Comparison of ENCODE assay signal across 9 cellular contexts in genomic region chr1:38527373-38527966, GRCh38.
A peak's percentile ranks its signal among the peaks of the same experiment; 100 is the strongest.
DNase-seq lines count a peak whose midpoint lies in the region; ATAC-seq, FAIRE-seq and TF ChIP-seq lines count a peak whose summit lies in the region.
"Had no signal": no experiment of that assay in that cellular context is flagged by ENCODE, and none has a peak within 500 bp of the region (broad histone marks: within the 10 kb centered on the region; RNA-seq: fewer than 3 reads in every experiment).

No MANE protein-coding gene starts in this region.

- ATAC-seq in A549 (peak in 1 of 2 experiments; percentile 64; a peak in 2 of 6 replicates), GM19452 (IDR thresholded peaks at IDR 0.05; ENCODE audit: unreplicated experiment) (peak; percentile 97), HG03439 (IDR thresholded peaks at IDR 0.05; ENCODE audit: unreplicated experiment) (peak; percentile 85)

- TF ChIP-seq POLR2A in A549 (IDR thresholded peaks at IDR 0.05; ENCODE audit: low read length): no peak

- H3K27ac ChIP-seq in A549 (no peak overlapping the region), parathyroid adenoma (no peak overlapping the region)

- no peaks in the 10 kb centered on the region for H3K36me3 Mint-ChIP-seq in endothelial cell (ENCODE audit: low read depth, unreplicated experiment)

- no peaks in the 10 kb centered on the region for H3K27me3 Mint-ChIP-seq in endothelial cell (ENCODE audit: unreplicated experiment)

- no peak for FAIRE-seq in A549 (lab: Jason Lieb, UNC)

- TF ChIP-seq EP300 in A549 (IDR thresholded peaks at IDR 0.05): no peak

- H3K9me3 Mint-ChIP-seq in endothelial cell (ENCODE audit: unreplicated experiment): no peaks in the 10 kb centered on the region

- H3K9ac ChIP-seq in parathyroid adenoma: no peak overlapping the region

- no peaks in the 10 kb centered on the region for H3K36me3 ChIP-seq in parathyroid adenoma (ENCODE audit: control insufficient read depth, insufficient read depth, low read length)

- H3K9me3 ChIP-seq in A549 (peaks cover 3% of the 10 kb centered on the region; the same call in 1 of the 3 replicates), parathyroid adenoma (ENCODE audit: control insufficient read depth, low read length) (no peaks in the 10 kb centered on the region)
- H3K9me3 ChIP-seq: Caco-2 had no signal

- H3K27me3 ChIP-seq in parathyroid adenoma (ENCODE audit: control insufficient read depth, insufficient read depth, low read length): no peaks in the 10 kb centered on the region

- no peak for DNase-seq in A549 (ENCODE audit: low read depth in 1 of 2, low spot score in 1 of 2)
- DNase-seq in activated CD8-positive, alpha-beta memory T cell treated with anti-CD3 and anti-CD28 coated beads, Interleukin-2, amount 50 U/mL, for 48 hours: peak; percentile 64
- no peak for DNase-seq in Kasumi-1 (lab: John Stamatoyannopoulos, UW)
- DNase-seq in endothelial cell (ENCODE audit: low spot score): no peak
- DNase-seq in GDM1 (lab: John Stamatoyannopoulos, UW): no peak

- POLR2A ChIA-PET in A549 (lab: Yijun Ruan, JAX): no interaction called here

- CTCF ChIA-PET in A549 (lab: Yijun Ruan, JAX): interaction anchor here (0.7 to 1.2 kb wide), 2 partner anchors 15 to 56 kb away, joined by 3 to 4 read pairs; no protein-coding TSS in a partner anchor

- H3K4me3 Mint-ChIP-seq in endothelial cell (ENCODE audit: unreplicated experiment): no peak overlapping the region

- H3K4me2 ChIP-seq in A549: 0 out of 3 replicates have a peak overlapping the region, but pooled peaks have one; percentile 25
- H3K4me2 ChIP-seq in parathyroid adenoma (ENCODE audit: low read length): peak overlapping the region; percentile 57

- H3K79me2 ChIP-seq in parathyroid adenoma: no peaks in the 10 kb centered on the region

- WGBS in A549 (ENCODE audit: missing lambda C conversion rate): 0% methylated on average over 6 of the region's 6 CpGs

- H3K4me3 ChIP-seq in A549: no peak overlapping the region
- H3K4me3 ChIP-seq in parathyroid adenoma (ENCODE audit: low read depth, low read length): no peak overlapping the region

- no peak for TF ChIP-seq RAD21 in A549 (conservative IDR thresholded peaks at IDR 0.05 in 1 of 2, IDR thresholded peaks at IDR 0.05 in 1 of 2)

- H3K4me1 ChIP-seq in A549 (no peaks in the 10 kb centered on the region), parathyroid adenoma (no peaks in the 10 kb centered on the region)
- H3K4me1 ChIP-seq: Caco-2 had no signal

- no peak overlapping the region for H3K27ac Mint-ChIP-seq in endothelial cell (ENCODE audit: unreplicated experiment)

- H3K4me1 Mint-ChIP-seq in endothelial cell (ENCODE audit: unreplicated experiment): no peaks in the 10 kb centered on the region

- no peak overlapping the region for H2AFZ ChIP-seq in parathyroid adenoma

- no peak for TF ChIP-seq CTCF in A549 (IDR thresholded peaks at IDR 0.05)
- TF ChIP-seq CTCF in parathyroid adenoma (IDR thresholded peaks at IDR 0.05): no peak
- no peak for TF ChIP-seq CTCF in endothelial cell (IDR thresholded peaks at IDR 0.05; ENCODE audit: unreplicated experiment)

TF ChIP-seq in A549, 52 proteins besides CTCF, POLR2A, EP300 and RAD21:
- no peak for TF ChIP-seq ELK1 (IDR thresholded peaks at IDR 0.05; ENCODE audit: low read depth, low read length)
- no peak for TF ChIP-seq MAFK (IDR thresholded peaks at IDR 0.05; ENCODE audit: partially characterized antibody)
- TF ChIP-seq HOXB13 (CRISPR knock-in tag; IDR thresholded peaks at IDR 0.05; ENCODE audit: low read depth): no peak
- TF ChIP-seq CHD2 (IDR thresholded peaks at IDR 0.05; ENCODE audit: low read length, partially characterized antibody): no peak
- TF ChIP-seq ZFP36 (IDR thresholded peaks at IDR 0.05; ENCODE audit: borderline replicate concordance, partially characterized antibody): no peak
- TF ChIP-seq CHD4 (IDR thresholded peaks at IDR 0.05; ENCODE audit: borderline replicate concordance): no peak
- TF ChIP-seq BCL3 (IDR thresholded peaks at IDR 0.05): no peak
- TF ChIP-seq MAX (IDR thresholded peaks at IDR 0.05): no peak
- no peak for TF ChIP-seq JUN (IDR thresholded peaks at IDR 0.05)
- no peak for TF ChIP-seq ZC3H11A (IDR thresholded peaks at IDR 0.05)
- no peak for TF ChIP-seq PBX3 (IDR thresholded peaks at IDR 0.05)
- no peak for TF ChIP-seq FOXS1 (CRISPR knock-in tag; IDR thresholded peaks at IDR 0.05)
- no peak for TF ChIP-seq JUNB (IDR thresholded peaks at IDR 0.05)
- TF ChIP-seq CBX2 (IDR thresholded peaks at IDR 0.05; ENCODE audit: borderline replicate concordance, low read depth): no peak
- TF ChIP-seq RFX5 (IDR thresholded peaks at IDR 0.05): no peak
- TF ChIP-seq SREBF2 (IDR thresholded peaks at IDR 0.05): no peak
